Comparison of ENCODE assay signal across 23 cellular contexts in the genomic region with DNA sequence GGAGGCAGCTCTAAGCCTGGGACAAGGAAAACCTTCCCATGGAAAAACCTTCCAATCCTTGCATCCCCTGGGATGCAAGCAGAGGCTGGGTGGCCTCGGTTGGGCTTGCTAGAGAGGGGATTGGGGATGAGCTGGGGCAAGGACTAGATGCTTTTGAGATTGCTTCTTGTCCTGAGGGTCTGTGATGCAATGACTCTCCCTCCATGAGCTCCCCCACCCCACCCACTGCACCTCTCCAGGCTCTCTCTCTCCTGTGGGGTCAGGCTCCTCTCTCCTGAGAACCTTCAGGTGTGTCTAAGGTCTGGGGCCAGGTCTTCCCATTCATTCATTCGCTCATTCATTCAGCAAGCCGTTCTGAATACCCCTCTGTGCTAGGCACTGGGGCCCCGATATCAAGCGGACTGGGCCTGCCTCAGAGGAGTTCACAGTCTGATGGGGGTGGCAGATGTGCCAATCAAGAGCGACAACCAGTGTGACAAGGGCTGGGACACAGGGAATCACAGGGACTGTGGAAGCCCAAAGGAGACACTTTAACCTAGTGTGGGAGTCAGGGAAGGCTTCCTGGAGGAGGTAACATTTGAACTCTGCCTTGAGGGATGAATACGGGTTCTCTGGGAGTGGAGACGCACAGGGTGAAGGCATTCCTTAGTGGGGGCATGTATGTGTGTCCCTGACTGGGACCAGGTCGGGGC. TPM values are rescaled to one million over a fixed set of nuclear protein-coding genes. Genes with fewer than 3 reads are reported as not detected.
"Had no signal": no experiment of that assay in that cellular context is flagged by ENCODE, and none has a peak within 500 bp of the region (broad histone marks: within the 10 kb centered on the region; RNA-seq: fewer than 3 reads in every experiment).

No MANE protein-coding gene starts in this region.

- H3K9ac ChIP-seq: KMS-11 had no signal

- ATAC-seq: activated naive CD4-positive, alpha-beta T cell treated with anti-CD3 and anti-CD28 coated beads, Interleukin-2, amount 50 U/mL, for 72 hours; activated naive CD8-positive, alpha-beta T cell treated with anti-CD3 and anti-CD28 coated beads, Interleukin-2, amount 50 U/mL, for 24 hours had no signal

- H3K9me3 ChIP-seq: Peyer's patch, SJCRH30 had no signal

- H3K27me3 ChIP-seq: cardiac muscle cell, Peyer's patch, SJCRH30 had no signal

- H3K4me1 ChIP-seq: SJCRH30 had no signal

- H3K36me3 ChIP-seq: brain microvascular endothelial cell, cardiac muscle cell, Peyer's patch, SJCRH30 had no signal

- H3K4me3 ChIP-seq: cardiac muscle cell, Peyer's patch, SJCRH30 had no signal

- H3K4me2 ChIP-seq: KMS-11 had no signal

- DNase-seq: activated CD4-positive, alpha-beta T cell treated with anti-CD3 and anti-CD28 coated beads for 1 hour; activated CD4-positive, alpha-beta T cell treated with anti-CD3 and anti-CD28 coated beads, Interleukin-2, amount 10 ng/mL, durations not matched to agents 24 days and 14 days; activated CD4-positive, alpha-beta T cell treated with anti-CD3 and anti-CD28 coated beads, Interleukin-2, amount 50 U/mL, for 48 hours; activated CD8-positive, alpha-beta memory T cell treated with anti-CD3 and anti-CD28 coated beads, Interleukin-2, amount 50 U/mL, for 48 hours; activated naive CD8-positive, alpha-beta T cell treated with anti-CD3 and anti-CD28 coated beads, Interleukin-2, amount 50 U/mL, for 24 hours; activated T-cell treated with anti-CD3 and anti-CD28 coated beads, Interleukin-2, amount 50 U/mL, for 1 hour; amniotic stem cell; brain microvascular endothelial cell; NCI-H1092; NCI-H1417; NCI-H1694; NCI-H2029 treated with DMSO at 0.1 percent for 48 hours; NCI-H446; NCI-H524; Peyer's patch; Right ventricle myocardium superior; SJCRH30 had no signal

- H3K27ac ChIP-seq: brain microvascular endothelial cell, cardiac muscle cell, KMS-11, Peyer's patch, RWPE1, SJCRH30 had no signal

RNA-seq across cellular contexts. Expression of a gene that starts 6.5 kb away (rescaled TPM):
- total RNA-seq: activated CD4-positive, alpha-beta T cell treated with anti-CD3 and anti-CD28 coated beads, Interleukin-2, amount 10 ng/mL, durations not matched to agents 24 days and 14 days; activated naive CD4-positive, alpha-beta T cell treated with anti-CD3 and anti-CD28 coated beads, Interleukin-2, amount 50 U/mL, for 72 hours; cardiac muscle cell; MCF 10A; Peyer's patch; Right ventricle myocardium superior; SJCRH30 had no signal
- polyA plus RNA-seq: cardiac muscle cell, IgD-negative memory B cell had no signal
